Comparison of ENCODE assay signal across 11 cellular contexts in the genomic region with DNA sequence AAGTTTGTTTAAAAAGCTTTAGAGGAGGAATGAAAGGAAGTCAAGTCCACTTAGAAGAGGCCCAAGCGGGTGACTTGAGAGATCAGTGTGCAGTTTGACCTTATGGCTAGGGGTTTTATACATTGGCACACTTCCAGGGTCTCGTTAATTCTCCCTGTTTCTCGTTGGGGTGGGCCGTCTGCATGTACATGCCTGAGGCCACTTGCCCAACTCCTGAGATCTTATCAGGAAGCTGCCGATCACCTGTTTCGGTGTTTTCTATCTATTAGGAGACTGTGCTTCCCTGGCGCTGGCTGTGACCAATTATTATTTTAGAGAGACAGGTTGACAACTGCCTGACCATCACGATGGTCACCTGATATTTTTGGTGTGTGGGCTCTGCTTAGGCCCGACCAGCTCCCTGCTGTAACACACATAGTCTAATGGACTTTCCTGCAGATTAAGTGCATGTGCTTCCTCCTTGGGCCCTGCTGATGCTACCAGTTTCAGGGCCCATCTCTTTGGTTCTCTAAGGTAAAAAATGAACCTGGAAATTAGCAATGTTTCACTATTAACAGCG. TPM values are rescaled to one million over a fixed set of nuclear protein-coding genes. Genes with fewer than 3 reads are reported as not detected.
DNase-seq lines count a peak whose midpoint lies in the region; ATAC-seq, FAIRE-seq and TF ChIP-seq lines count a peak whose summit lies in the region.
"Had no signal": no experiment of that assay in that cellular context is flagged by ENCODE, and none has a peak within 500 bp of the region (broad histone marks: within the 10 kb centered on the region; RNA-seq: fewer than 3 reads in every experiment).

No MANE protein-coding gene starts in this region.

- no peaks in the 10 kb centered on the region for H3K27me3 ChIP-seq in Karpas-422 (ENCODE audit: low read length)
- no peaks in the 10 kb centered on the region for H3K27me3 ChIP-seq in H1 (replicated peaks in 1 of 4; ENCODE audit: control insufficient read depth in 3 of 4, extremely low read depth in 1 of 4, insufficient read depth in 3 of 4, low read length in 3 of 4)
- H3K27me3 ChIP-seq in tibial artery, result no peaks in the 10 kb centered on the region

- no peak overlapping the region for H3K18ac ChIP-seq in H1 (ENCODE audit: extremely low read depth, low read length)

- H4K5ac ChIP-seq in H1 (ENCODE audit: insufficient read length, low read depth, low read length), result no peak overlapping the region

- H3K27ac ChIP-seq in Karpas-422 (ENCODE audit: low read length), result peak overlapping the region; percentile 93
- H3K27ac ChIP-seq in H1 (ENCODE audit: low read depth, low read length), result no peak overlapping the region
- H3K27ac ChIP-seq in tibial artery, result no peak overlapping the region

- no peak overlapping the region; the same call in 1 of the 2 replicates for H2BK5ac ChIP-seq in H1 (ENCODE audit: low read depth, low read length)

- no peak overlapping the region for H3K14ac ChIP-seq in H1 (ENCODE audit: insufficient read length)

- no peak for TF ChIP-seq EP300 in H1 (IDR thresholded peaks at IDR 0.05; ENCODE audit: borderline replicate concordance in 1 of 2, low read depth in 2 of 2, low read length in 2 of 2)

- H3K79me1 ChIP-seq in H1 (ENCODE audit: low read depth, low read length), result no peaks in the 10 kb centered on the region

- H3K9me3 ChIP-seq in Karpas-422 (ENCODE audit: low read length) (no peaks in the 10 kb centered on the region), H1 (ENCODE audit: insufficient read depth in 2 of 2, low read depth in 1 of 2, low read length in 1 of 2) (peaks cover 16 to 20% of the 10 kb centered on the region in 2 experiments), tibial artery (peaks cover 3 to 8% (median 7%) of the 10 kb centered on the region in 3 donors)

- intact Hi-C loops in tibial artery (cut with DNase I; ENCODE audit: low total_unique reads), result no loop called here

- TF ChIP-seq POLR2A in H1 (IDR thresholded peaks at IDR 0.05; ENCODE audit: control extremely low read depth in 1 of 2, low read depth in 2 of 2, low read length in 2 of 2), result no peak

- H2BK20ac ChIP-seq in H1 (ENCODE audit: low read length), result 0 out of 2 replicates have a peak overlapping the region, but pooled peaks have one; percentile 72

- H3K79me2 ChIP-seq in Karpas-422 (ENCODE audit: low read length) (peaks cover 25% of the 10 kb centered on the region), H1 (ENCODE audit: control insufficient read depth in 1 of 2, insufficient read depth in 2 of 2, low read length in 2 of 2) (no peaks in the 10 kb centered on the region)

- H4K8ac ChIP-seq in H1 (ENCODE audit: extremely low read depth, insufficient read depth, low read length), result no peak overlapping the region

- H4K20me1 ChIP-seq in Karpas-422 (ENCODE audit: insufficient read depth, low read depth, low read length) (no peaks in the 10 kb centered on the region), H1 (replicated peaks in 1 of 2; ENCODE audit: control insufficient read depth in 1 of 2, insufficient read depth in 2 of 2, low read length in 2 of 2) (no peaks in the 10 kb centered on the region)

- no peak for TF ChIP-seq RAD21 in H1 (IDR thresholded peaks at IDR 0.05 in 1 of 2, conservative IDR thresholded peaks at IDR 0.05 in 1 of 2; ENCODE audit: low read depth in 2 of 2, low read length in 2 of 2)

- H3K4me1 ChIP-seq in Karpas-422 (ENCODE audit: low read length) (peaks cover 59% of the 10 kb centered on the region), H1 (replicated peaks in 1 of 4; ENCODE audit: control insufficient read depth in 3 of 4, insufficient read depth in 4 of 4, low read length in 3 of 4) (peaks cover 0 to 5% (median 0%) of the 10 kb centered on the region in 4 experiments; a peak in 1 of 7 replicates), tibial artery (peaks cover 0 to 4% (median 0%) of the 10 kb centered on the region in 4 donors)
- H3K4me1 ChIP-seq: lower lobe of right lung had no signal

- H3K4ac ChIP-seq in H1 (replicated peaks; ENCODE audit: insufficient read length, low read depth, low read length), result no peak overlapping the region

- H3K36me3 ChIP-seq in Karpas-422 (ENCODE audit: insufficient read depth, low read length) (peaks cover 11% of the 10 kb centered on the region), H1 (ENCODE audit: control insufficient read depth in 2 of 4, insufficient read depth in 4 of 4, low read length in 3 of 4) (peaks cover 0 to 4% (median 0%) of the 10 kb centered on the region in 4 experiments; a peak in 2 of 8 replicates), tibial artery (no peaks in the 10 kb centered on the region)
- H3K36me3 ChIP-seq: lower lobe of right lung had no signal

- H2AFZ ChIP-seq in Karpas-422 (ENCODE audit: low read length) (0 out of 2 replicates have a peak overlapping the region, but pooled peaks have one; percentile 9), H1 (ENCODE audit: low read length) (no peak overlapping the region)

- POLR2A ChIA-PET in H1 (lab: Charles Lee; ENCODE audit: partially characterized antibody), result interaction anchor here (0.7 to 0.8 kb wide), 2 partner anchors 192 to 235 kb away, joined by 3 to 4 read pairs; no protein-coding TSS in a partner anchor

- H3K23me2 ChIP-seq in H1 (ENCODE audit: low read depth, low read length), result no peaks in the 10 kb centered on the region

- H3K9me2 ChIP-seq in Karpas-422 (replicated peaks; ENCODE audit: insufficient read depth, low read length), result no peaks in the 10 kb centered on the region

- H2BK120ac ChIP-seq in H1 (replicated peaks; ENCODE audit: low read depth, low read length), result no peak overlapping the region

- CTCF ChIA-PET in H1 (lab: Charles Lee; ENCODE audit: partially characterized antibody), result interaction anchor here (0.6 kb wide), 1 partner anchor 333 kb away, joined by 3 read pairs; no protein-coding TSS in a partner anchor

- peak overlapping the region; percentile 8 for H3K4me2 ChIP-seq in Karpas-422 (ENCODE audit: low read depth, low read length, poor library complexity, severe bottlenecking)
- H3K4me2 ChIP-seq in H1 (ENCODE audit: insufficient read depth in 1 of 2, low read depth in 2 of 2, low read length in 2 of 2), result no peak overlapping the region

- no peak for FAIRE-seq in H1 (lab: Jason Lieb, UNC)

- DNase-seq in GM12865 (ENCODE audit: low read depth) (peak; percentile 45), Karpas-422 (no peak), H1 (ENCODE audit: low read depth in 1 of 2, low spot score in 2 of 2) (no peak), tibial artery (no peak), T-helper 9 cell (no peak), NK-92 (lab: John Stamatoyannopoulos, UW; ENCODE audit: unreplicated experiment) (no peak)
- DNase-seq: activated CD4-positive, alpha-beta T cell treated with anti-CD3 and anti-CD28 coated beads, Interleukin-2, amount 10 ng/mL, durations not matched to agents 24 days and 14 days; lower lobe of right lung; stimulated activated CD4-positive, alpha-beta T cell treated with anti-CD3 and anti-CD28 coated beads, Interleukin-2, amount 100 ng/mL, for 48 hours had no signal

- no peak overlapping the region for H2BK12ac ChIP-seq in H1 (ENCODE audit: low read depth, low read length)

- peak overlapping the region; percentile 29; the same call in 1 of the 2 replicates for H3K9ac ChIP-seq in Karpas-422 (ENCODE audit: low read length)
- no peak overlapping the region for H3K9ac ChIP-seq in H1 (replicated peaks in 1 of 4; ENCODE audit: extremely low read depth in 1 of 4, low read depth in 3 of 4, low read length in 3 of 4)

- H3K4me3 ChIP-seq in GM12865 (ENCODE audit: low read depth, low read length) (peak overlapping the region; percentile 35), Karpas-422 (ENCODE audit: low read length) (no peak overlapping the region), H1 (ENCODE audit: extremely low read depth in 1 of 4, insufficient read depth in 2 of 4, low read depth in 3 of 4, low read length in 4 of 4) (no peak overlapping the region), tibial artery (no peak overlapping the region)
- H3K4me3 ChIP-seq: lower lobe of right lung had no signal

- H3K56ac ChIP-seq in H1 (replicated peaks; ENCODE audit: insufficient read length, low read depth, low read length), result no peak overlapping the region

- no peak for TF ChIP-seq CTCF in GM12865 (IDR thresholded peaks at IDR 0.05; ENCODE audit: insufficient read depth, low read depth, low read length, missing control alignments)
- TF ChIP-seq CTCF in H1 (IDR thresholded peaks at IDR 0.05; ENCODE audit: control extremely low read depth in 1 of 3, insufficient read depth in 1 of 3, low read depth in 1 of 3, low read length in 3 of 3), result no peak
- TF ChIP-seq CTCF in tibial artery (IDR thresholded peaks at IDR 0.05), result no peak

- WGBS in H1 (ENCODE audit: extremely low coverage in 1 of 2, insufficient coverage in 1 of 2, insufficient read length in 1 of 2, insufficient replicate concordance in 2 of 2, low coverage in 1 of 2, low lambda C conversion rate in 2 of 2, missing lambda C conversion rate in 1 of 2), 2 experiments, result 93% methylated on average over 10 of the region's 10 CpGs; no CpG with 5 or more reads in 1 of the 2 experiments

- ATAC-seq in GM21619 (IDR thresholded peaks at IDR 0.05; ENCODE audit: unreplicated experiment), result peak; percentile 31
- ATAC-seq in GM18517 (IDR thresholded peaks at IDR 0.05; ENCODE audit: unreplicated experiment), result no peak

- no peak overlapping the region for H4K91ac ChIP-seq in H1 (replicated peaks; ENCODE audit: insufficient read length, low read length)

- no peak overlapping the region for H3K23ac ChIP-seq in H1 (ENCODE audit: insufficient read length)

- H2AK5ac ChIP-seq in H1 (ENCODE audit: low read depth, low read length), result peak overlapping the region; percentile 40; the same call in 1 of the 2 replicates

- 0 out of 2 replicates have a peak overlapping the region, but pooled peaks have one; percentile 37 for H2BK15ac ChIP-seq in H1 (ENCODE audit: low read length)

TF ChIP-seq in H1, 55 proteins besides CTCF, POLR2A, EP300 and RAD21 (continues in another document):
- TF ChIP-seq YY1 (IDR thresholded peaks at IDR 0.05; ENCODE audit: low read depth, low read length), result no peak
- no peak for TF ChIP-seq RXRA (IDR thresholded peaks at IDR 0.05; ENCODE audit: insufficient read depth, low read depth, low read length)
- TF ChIP-seq ZNF274 (IDR thresholded peaks at IDR 0.05; ENCODE audit: borderline replicate concordance, extremely low read depth, low read length), result no peak

RNA-seq across cellular contexts. Expression of a gene that starts 31.0 kb away (rescaled TPM):
- total RNA-seq in Karpas-422 (2014; rRNA removed; shearing (Covaris generic); ENCODE audit: low replicate concordance), result 82.9 and 124 TPM in 2 replicates
- total RNA-seq in H1 (2021; fragmentation: NEBNext Ultra II Directional; extraction: Animal tissue kit (Norgen Biotek cat#: 25700)), result 289 and 301 TPM in 2 replicates
- 45.8 and 53.6 TPM in 2 replicates for polyA plus RNA-seq in H1 (2011; rRNA removed)
- polyA plus RNA-seq in H1 (2011; cell fraction: cytosol; rRNA removed), result 93.5 TPM
- polyA plus RNA-seq in H1 (2011; cell fraction: nucleus; rRNA removed), result 46.6 TPM
- 133 to 180 TPM (median 152 TPM) in 4 replicates for polyA plus RNA-seq in H1 (2012, experiment 1 of 2)
- polyA plus RNA-seq in H1 (2012, experiment 2 of 2), result 6.6 TPM
- 107 TPM for polyA plus RNA-seq in H1 (2013, experiment 1 of 2)
- 101 TPM for polyA plus RNA-seq in H1 (2013, experiment 2 of 2)
- 106 and 121 TPM in 2 replicates for polyA minus RNA-seq in H1 (2011; rRNA and poly(A)+ RNA removed)
- 111 TPM for polyA minus RNA-seq in H1 (2011; cell fraction: cytosol; rRNA and poly(A)+ RNA removed)
- 73.3 TPM for polyA minus RNA-seq in H1 (2011; cell fraction: nucleus; rRNA and poly(A)+ RNA removed)
